In genomic region chr6:79079425-79080130, GRCh38 we compare ENCODE assay signal across 1 cellular context.
TF ChIP-seq lines count a peak whose summit lies in the region.

No MANE protein-coding gene starts in this region.

TF ChIP-seq in WTC11, 78 proteins besides CTCF, POLR2A, EP300 and RAD21 (continued from another document):
- TF ChIP-seq, protein P1, sequence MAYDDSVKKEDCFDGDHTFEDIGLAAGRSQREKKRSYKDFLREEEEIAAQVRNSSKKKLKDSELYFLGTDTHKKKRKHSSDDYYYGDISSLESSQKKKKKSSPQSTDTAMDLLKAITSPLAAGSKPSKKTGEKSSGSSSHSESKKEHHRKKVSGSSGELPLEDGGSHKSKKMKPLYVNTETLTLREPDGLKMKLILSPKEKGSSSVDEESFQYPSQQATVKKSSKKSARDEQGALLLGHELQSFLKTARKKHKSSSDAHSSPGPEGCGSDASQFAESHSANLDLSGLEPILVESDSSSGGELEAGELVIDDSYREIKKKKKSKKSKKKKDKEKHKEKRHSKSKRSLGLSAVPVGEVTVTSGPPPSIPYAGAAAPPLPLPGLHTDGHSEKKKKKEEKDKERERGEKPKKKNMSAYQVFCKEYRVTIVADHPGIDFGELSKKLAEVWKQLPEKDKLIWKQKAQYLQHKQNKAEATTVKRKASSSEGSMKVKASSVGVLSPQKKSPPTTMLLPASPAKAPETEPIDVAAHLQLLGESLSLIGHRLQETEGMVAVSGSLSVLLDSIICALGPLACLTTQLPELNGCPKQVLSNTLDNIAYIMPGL (CRISPR knock-in tag; IDR thresholded peaks at IDR 0.05) = no peak
- no peak for TF ChIP-seq MLX (CRISPR knock-in tag; IDR thresholded peaks at IDR 0.05)
TF ChIP-seq in WTC11: peak in this region for 0.
